In the genomic region with DNA sequence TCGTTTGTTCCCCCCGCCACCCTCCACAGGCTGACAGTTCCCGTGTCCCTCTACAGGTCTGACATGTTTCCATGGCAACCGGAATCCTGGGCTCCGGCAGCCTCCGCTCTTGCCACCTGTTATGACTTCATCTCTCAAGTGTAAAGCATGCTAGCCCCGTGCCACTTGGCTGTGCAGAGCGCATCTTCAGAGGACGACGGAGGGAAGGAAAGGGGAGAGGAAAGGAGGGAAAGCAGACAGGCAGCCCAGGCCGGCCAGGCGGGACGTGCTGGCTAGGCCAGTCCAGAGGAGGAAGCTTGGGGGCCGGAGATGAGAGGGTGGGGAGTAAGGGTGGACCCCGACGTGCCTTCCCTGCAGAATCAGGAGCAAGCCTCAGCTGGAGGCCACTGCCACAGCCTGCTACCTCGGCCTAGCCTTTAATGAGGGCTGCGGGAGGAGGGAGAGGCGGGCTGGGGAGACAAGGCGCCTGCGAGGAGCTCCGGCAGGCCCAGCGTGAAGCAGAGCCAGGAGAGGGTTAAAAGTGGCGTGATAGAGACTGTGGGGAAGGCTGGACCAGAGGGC, we compare ENCODE assay signal across 17 cellular contexts.
DNase-seq lines count a peak whose midpoint lies in the region; ATAC-seq, FAIRE-seq and TF ChIP-seq lines count a peak whose summit lies in the region.
"Had no signal": no experiment of that assay in that cellular context is flagged by ENCODE, and none has a peak within 500 bp of the region (broad histone marks: within the 10 kb centered on the region; RNA-seq: fewer than 3 reads in every experiment).

No MANE protein-coding gene starts in this region.

- DNase-seq in SK-N-SH: peak; percentile 58
- peak; percentile 93 for DNase-seq in NCI-H748 (lab: John Stamatoyannopoulos, UW; ENCODE audit: unreplicated experiment)
- DNase-seq in frontal cortex (ENCODE audit: low spot score in 2 of 2): peak; percentile 28 to 63
- DNase-seq in superior temporal gyrus (ENCODE audit: extremely low spot score): peak; percentile 12
- DNase-seq in CD4-positive, alpha-beta memory T cell: no peak
- DNase-seq: GOT3; lower lobe of right lung; stimulated activated CD4-positive, alpha-beta T cell treated with anti-CD3 and anti-CD28 coated beads, Interleukin-15, amount 100 ng/mL, for 24 hours; T1000 had no signal

- POLR2A ChIA-PET in SK-N-SH (lab: Yijun Ruan, JAX): no interaction called here
- POLR2A ChIA-PET in CD4-positive, alpha-beta memory T cell (lab: Charles Lee; ENCODE audit: partially characterized antibody): no interaction called here

- H3K27me3 ChIP-seq in SK-N-SH (ENCODE audit: insufficient read depth): no peaks in the 10 kb centered on the region
- no peaks in the 10 kb centered on the region for H3K27me3 ChIP-seq in CD4-positive, alpha-beta memory T cell (ENCODE audit: insufficient read depth, low read length)
- H3K27me3 ChIP-seq: cardiac muscle cell, upper lobe of left lung had no signal

- H3K27ac Mint-ChIP-seq in CD4-positive, alpha-beta memory T cell: no peak overlapping the region

- intact Hi-C loops in CD4-positive, alpha-beta memory T cell (cut with micrococcal nuclease): no loop called here

- no peak overlapping the region for H3K4me2 ChIP-seq in SK-N-SH

- no peak for TF ChIP-seq CTCF in SK-N-SH (IDR thresholded peaks at IDR 0.05)

- TF ChIP-seq EP300 in SK-N-SH (IDR thresholded peaks at IDR 0.05; ENCODE audit: borderline replicate concordance in 1 of 2, low read depth in 1 of 2, low read length in 1 of 2): no peak

- H3K27ac ChIP-seq in SK-N-SH (ENCODE audit: low read depth in 2 of 2, low read length in 1 of 2): peak overlapping the region in 1 of 2 experiments; percentile 68; a peak in 2 of 4 replicates
- H3K27ac ChIP-seq in CD4-positive, alpha-beta memory T cell (ENCODE audit: low read depth, low read length): no peak overlapping the region
- H3K27ac ChIP-seq: cardiac muscle cell, epithelial cell of prostate, lower lobe of right lung, RWPE1, upper lobe of left lung had no signal

- H3F3A ChIP-seq in SK-N-SH (replicated peaks; ENCODE audit: insufficient read depth): no peaks in the 10 kb centered on the region

- peaks cover 0 to 2% (median 0%) of the 10 kb centered on the region in 8 donors for H3K9me3 Mint-ChIP-seq in CD4-positive, alpha-beta memory T cell

- no peaks in the 10 kb centered on the region for H3K36me3 ChIP-seq in SK-N-SH (replicated peaks in 1 of 2; ENCODE audit: control insufficient read depth in 1 of 2, insufficient read depth in 2 of 2, low read length in 1 of 2)
- H3K36me3 ChIP-seq in CD4-positive, alpha-beta memory T cell (ENCODE audit: insufficient read depth, low read length): no peaks in the 10 kb centered on the region
- H3K36me3 ChIP-seq: lower lobe of right lung, upper lobe of left lung had no signal

- H3K4me3 Mint-ChIP-seq in CD4-positive, alpha-beta memory T cell: no peak overlapping the region

- no peak overlapping the region for H3K4me3 ChIP-seq in SK-N-SH (ENCODE audit: low read depth in 2 of 2, low read length in 1 of 2)
- no peak overlapping the region for H3K4me3 ChIP-seq in CD4-positive, alpha-beta memory T cell (ENCODE audit: low read length in 2 of 2)
- H3K4me3 ChIP-seq: cardiac muscle cell, GM12878, lower lobe of right lung, upper lobe of left lung had no signal

- H3K9me2 ChIP-seq in SK-N-SH: no peaks in the 10 kb centered on the region

- no peaks in the 10 kb centered on the region for H3K4me1 Mint-ChIP-seq in CD4-positive, alpha-beta memory T cell

- FAIRE-seq in frontal cortex (lab: Jason Lieb, UNC): no peak
- FAIRE-seq: GM12878 had no signal

- H3K9ac ChIP-seq in SK-N-SH: no peak overlapping the region

- CTCF ChIA-PET in SK-N-SH (lab: Yijun Ruan, JAX): interaction anchor here (0.7 to 1.3 kb wide), 2 partner anchors 163 to 166 kb away, joined by 3 to 5 read pairs; no protein-coding TSS in a partner anchor
- CTCF ChIA-PET in CD4-positive, alpha-beta memory T cell (lab: Charles Lee; ENCODE audit: partially characterized antibody): no interaction called here

- peaks cover 0 to 3% of the 10 kb centered on the region in 2 donors for H3K27me3 Mint-ChIP-seq in CD4-positive, alpha-beta memory T cell

- H3K4me1 ChIP-seq in SK-N-SH (ENCODE audit: control insufficient read depth in 1 of 2, insufficient read depth in 2 of 2, low read depth in 1 of 2, low read length in 1 of 2): peaks cover 8 to 28% of the 10 kb centered on the region in 2 experiments; a peak in 2 of 4 replicates
- no peaks in the 10 kb centered on the region for H3K4me1 ChIP-seq in CD4-positive, alpha-beta memory T cell (ENCODE audit: insufficient read depth, low read length)
- H3K4me1 ChIP-seq: lower lobe of right lung, upper lobe of left lung had no signal

- ATAC-seq in SK-N-SH treated with all-trans-retinoic acid at 6 μM for 48 hours: no peak
- no peak for ATAC-seq in GM21619 (IDR thresholded peaks at IDR 0.05; ENCODE audit: unreplicated experiment)
- no peak for ATAC-seq in HG03025 (IDR thresholded peaks at IDR 0.05; ENCODE audit: low FRiP score, unreplicated experiment)
- ATAC-seq: GM12878, lower lobe of right lung had no signal

- no peak for TF ChIP-seq RAD21 in SK-N-SH (IDR thresholded peaks at IDR 0.05; ENCODE audit: low read length)

- H2AFZ ChIP-seq in SK-N-SH (ENCODE audit: low read depth): no peak overlapping the region

- H4K20me1 ChIP-seq in SK-N-SH (ENCODE audit: insufficient read depth): no peaks in the 10 kb centered on the region

- no peaks in the 10 kb centered on the region for H3K9me3 ChIP-seq in SK-N-SH
- no peaks in the 10 kb centered on the region for H3K9me3 ChIP-seq in CD4-positive, alpha-beta memory T cell (ENCODE audit: control insufficient read depth in 1 of 2, low read length in 2 of 2)
- H3K9me3 ChIP-seq: lower lobe of right lung had no signal

- WGBS in SK-N-SH (ENCODE audit: low lambda C conversion rate): 83% methylated on average over 24 of the region's 24 CpGs

- H3K36me3 Mint-ChIP-seq in CD4-positive, alpha-beta memory T cell: no peaks in the 10 kb centered on the region

- no peaks in the 10 kb centered on the region for H3K79me2 ChIP-seq in SK-N-SH (ENCODE audit: insufficient read depth)

TF ChIP-seq in SK-N-SH, 30 proteins besides CTCF, POLR2A, EP300 and RAD21 (continues in another document):
- no peak for TF ChIP-seq TAF1 (IDR thresholded peaks at IDR 0.05; ENCODE audit: borderline replicate concordance, low read depth, low read length)
- TF ChIP-seq ELF1 (IDR thresholded peaks at IDR 0.05): no peak
- TF ChIP-seq FOSL2 (IDR thresholded peaks at IDR 0.05; ENCODE audit: borderline replicate concordance, low read depth): no peak
- no peak for TF ChIP-seq EZH2phosphoT487 (IDR thresholded peaks at IDR 0.05; ENCODE audit: borderline replicate concordance, low read depth)
- TF ChIP-seq SIN3A (IDR thresholded peaks at IDR 0.05; ENCODE audit: borderline replicate concordance, low read depth, low read length): no peak
- TF ChIP-seq USF2 (IDR thresholded peaks at IDR 0.05; ENCODE audit: borderline replicate concordance, low read depth, low read length): no peak
- TF ChIP-seq GABPA (IDR thresholded peaks at IDR 0.05; ENCODE audit: low read depth): no peak
- TF ChIP-seq RCOR1 (IDR thresholded peaks at IDR 0.05; ENCODE audit: low read length): no peak
- TF ChIP-seq, protein P1, sequence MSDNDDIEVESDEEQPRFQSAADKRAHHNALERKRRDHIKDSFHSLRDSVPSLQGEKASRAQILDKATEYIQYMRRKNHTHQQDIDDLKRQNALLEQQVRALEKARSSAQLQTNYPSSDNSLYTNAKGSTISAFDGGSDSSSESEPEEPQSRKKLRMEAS (IDR thresholded peaks at IDR 0.05; ENCODE audit: low read depth): no peak

TF ChIP-seq in SK-N-SH treated with all-trans-retinoic acid at 6 μM for 48 hours, 23 proteins besides CTCF, POLR2A, EP300 and RAD21 (continues in another document):
- TF ChIP-seq TOX (CRISPR knock-in tag; IDR thresholded peaks at IDR 0.05; ENCODE audit: borderline replicate concordance) (no peak), SNAI2 (CRISPR knock-in tag; IDR thresholded peaks at IDR 0.05) (no peak), OSR1 (CRISPR knock-in tag; IDR thresholded peaks at IDR 0.05) (no peak), ZNF8 (CRISPR knock-in tag; IDR thresholded peaks at IDR 0.05) (no peak), ZNF70 (CRISPR knock-in tag; IDR thresholded peaks at IDR 0.05) (no peak), PPARA (CRISPR knock-in tag; IDR thresholded peaks at IDR 0.05; ENCODE audit: borderline replicate concordance) (no peak)
- TF ChIP-seq, protein P2, sequence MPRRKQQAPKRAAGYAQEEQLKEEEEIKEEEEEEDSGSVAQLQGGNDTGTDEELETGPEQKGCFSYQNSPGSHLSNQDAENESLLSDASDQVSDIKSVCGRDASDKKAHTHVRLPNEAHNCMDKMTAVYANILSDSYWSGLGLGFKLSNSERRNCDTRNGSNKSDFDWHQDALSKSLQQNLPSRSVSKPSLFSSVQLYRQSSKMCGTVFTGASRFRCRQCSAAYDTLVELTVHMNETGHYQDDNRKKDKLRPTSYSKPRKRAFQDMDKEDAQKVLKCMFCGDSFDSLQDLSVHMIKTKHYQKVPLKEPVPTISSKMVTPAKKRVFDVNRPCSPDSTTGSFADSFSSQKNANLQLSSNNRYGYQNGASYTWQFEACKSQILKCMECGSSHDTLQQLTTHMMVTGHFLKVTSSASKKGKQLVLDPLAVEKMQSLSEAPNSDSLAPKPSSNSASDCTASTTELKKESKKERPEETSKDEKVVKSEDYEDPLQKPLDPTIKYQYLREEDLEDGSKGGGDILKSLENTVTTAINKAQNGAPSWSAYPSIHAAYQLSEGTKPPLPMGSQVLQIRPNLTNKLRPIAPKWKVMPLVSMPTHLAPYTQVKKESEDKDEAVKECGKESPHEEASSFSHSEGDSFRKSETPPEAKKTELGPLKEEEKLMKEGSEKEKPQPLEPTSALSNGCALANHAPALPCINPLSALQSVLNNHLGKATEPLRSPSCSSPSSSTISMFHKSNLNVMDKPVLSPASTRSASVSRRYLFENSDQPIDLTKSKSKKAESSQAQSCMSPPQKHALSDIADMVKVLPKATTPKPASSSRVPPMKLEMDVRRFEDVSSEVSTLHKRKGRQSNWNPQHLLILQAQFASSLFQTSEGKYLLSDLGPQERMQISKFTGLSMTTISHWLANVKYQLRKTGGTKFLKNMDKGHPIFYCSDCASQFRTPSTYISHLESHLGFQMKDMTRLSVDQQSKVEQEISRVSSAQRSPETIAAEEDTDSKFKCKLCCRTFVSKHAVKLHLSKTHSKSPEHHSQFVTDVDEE (CRISPR knock-in tag; IDR thresholded peaks at IDR 0.05): no peak
- TF ChIP-seq, protein P3, sequence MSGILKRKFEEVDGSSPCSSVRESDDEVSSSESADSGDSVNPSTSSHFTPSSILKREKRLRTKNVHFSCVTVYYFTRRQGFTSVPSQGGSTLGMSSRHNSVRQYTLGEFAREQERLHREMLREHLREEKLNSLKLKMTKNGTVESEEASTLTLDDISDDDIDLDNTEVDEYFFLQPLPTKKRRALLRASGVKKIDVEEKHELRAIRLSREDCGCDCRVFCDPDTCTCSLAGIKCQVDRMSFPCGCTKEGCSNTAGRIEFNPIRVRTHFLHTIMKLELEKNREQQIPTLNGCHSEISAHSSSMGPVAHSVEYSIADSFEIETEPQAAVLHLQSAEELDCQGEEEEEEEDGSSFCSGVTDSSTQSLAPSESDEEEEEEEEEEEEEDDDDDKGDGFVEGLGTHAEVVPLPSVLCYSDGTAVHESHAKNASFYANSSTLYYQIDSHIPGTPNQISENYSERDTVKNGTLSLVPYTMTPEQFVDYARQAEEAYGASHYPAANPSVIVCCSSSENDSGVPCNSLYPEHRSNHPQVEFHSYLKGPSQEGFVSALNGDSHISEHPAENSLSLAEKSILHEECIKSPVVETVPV (CRISPR knock-in tag; IDR thresholded peaks at IDR 0.05): no peak

Comparison
In these comparisons a context has a peak if more than half of its experiments do, and no peak if none do; other contexts are left out.
1. DNase-seq: peak in SK-N-SH (single experiment), NCI-H748 (single experiment), frontal cortex (2 of 2) and superior temporal gyrus (single experiment); none in CD4-positive, alpha-beta memory T cell (0 of 5).